ENCODE assay signal across 23 cellular contexts in genomic region chr2:20140321-20141055, GRCh38.
A peak's percentile ranks its signal among the peaks of the same experiment; 100 is the strongest.
DNase-seq lines count a peak whose midpoint lies in the region; ATAC-seq and TF ChIP-seq lines count a peak whose summit lies in the region.
"Had no signal": no experiment of that assay in that cellular context is flagged by ENCODE, and none has a peak within 500 bp of the region (broad histone marks: within the 10 kb centered on the region; RNA-seq: fewer than 3 reads in every experiment).

No MANE protein-coding gene starts in this region.

- H3K36me3 Mint-ChIP-seq in GM23338 (ENCODE audit: low read depth) = no peaks in the 10 kb centered on the region
- H3K36me3 Mint-ChIP-seq: brain, neural progenitor cell, WTC11 had no signal

- in situ Hi-C loops in ACHN (cut with HindIII; ENCODE audit: low pct_ligation_motif_present, low pct_unique_long_range_greater_than_20kb, low sequenced_read_pairs) = no loop called here

- DNase-seq in GM23338 (ENCODE audit: low spot score) (no peak), RWPE2 (ENCODE audit: low spot score) (peak; percentile 29), foreskin keratinocyte (no peak), DMS114 treated with DMSO at 0.1 percent for 48 hours (lab: John Stamatoyannopoulos, UW; ENCODE audit: unreplicated experiment) (no peak), ACHN (no peak)
- DNase-seq: activated CD4-positive, alpha-beta T cell treated with anti-CD3 and anti-CD28 coated beads, Interleukin-2, amount 10 ng/mL, durations not matched to agents 7 days and 5 days; activated naive CD4-positive, alpha-beta T cell; activated T-cell treated with anti-CD3 and anti-CD28 coated beads, Interleukin-2, amount 50 U/mL, for 72 hours; Caco-2; Kasumi-1; NCI-H2171; NCI-H510A treated with DMSO at 0.1 percent for 48 hours; SHP77 treated with DMSO at 0.1 percent for 48 hours had no signal

- H3K4me2 ChIP-seq in GM23338 = no peak overlapping the region
- H3K4me2 ChIP-seq: neural progenitor cell had no signal

- H3K4me1 Mint-ChIP-seq in GM23338 = peaks cover 29% of the 10 kb centered on the region
- H3K4me1 Mint-ChIP-seq: activated CD4-positive, alpha-beta T cell treated with anti-CD3 and anti-CD28 coated beads, Interleukin-2, amount 10 ng/mL, durations not matched to agents 7 days and 5 days had no signal

- no peaks in the 10 kb centered on the region for H4K20me1 ChIP-seq in GM23338 (replicated peaks; ENCODE audit: insufficient read depth)

- peaks cover 23% of the 10 kb centered on the region for H3K27me3 Mint-ChIP-seq in GM23338 (ENCODE audit: insufficient read depth, low read depth, poor library complexity)
- H3K27me3 Mint-ChIP-seq: activated CD4-positive, alpha-beta T cell treated with anti-CD3 and anti-CD28 coated beads, Interleukin-2, amount 10 ng/mL, durations not matched to agents 7 days and 5 days; brain; stimulated activated naive CD8-positive, alpha-beta T cell treated with anti-CD3 and anti-CD28 coated beads, Interleukin-15, Interleukin-2, amounts not matched to agents 100 ng/mL and 50 ng/mL, for 24 hours had no signal

- H3K27me3 ChIP-seq in GM23338 (ENCODE audit: insufficient read depth) (no peaks in the 10 kb centered on the region), RWPE2 (ENCODE audit: insufficient read depth, poor library complexity, severe bottlenecking) (no peaks in the 10 kb centered on the region), foreskin keratinocyte (no peaks in the 10 kb centered on the region)
- H3K27me3 ChIP-seq: heart right ventricle, neural progenitor cell, thyroid gland had no signal

- H3K9me3 Mint-ChIP-seq in GM23338 = no peaks in the 10 kb centered on the region
- H3K9me3 Mint-ChIP-seq: activated CD4-positive, alpha-beta T cell treated with anti-CD3 and anti-CD28 coated beads, Interleukin-2, amount 10 ng/mL, durations not matched to agents 7 days and 5 days; activated T-cell treated with anti-CD3 and anti-CD28 coated beads, Interleukin-2, amount 50 U/mL, for 72 hours; neural progenitor cell; stimulated activated naive CD8-positive, alpha-beta T cell treated with anti-CD3 and anti-CD28 coated beads, Interleukin-15, Interleukin-2, amounts not matched to agents 100 ng/mL and 50 ng/mL, for 24 hours; WTC11 had no signal

- TF ChIP-seq CTCF in GM23338 (conservative IDR thresholded peaks at IDR 0.05; ENCODE audit: low read depth in 2 of 2) = no peak
- TF ChIP-seq CTCF in RWPE2 (IDR thresholded peaks at IDR 0.05; ENCODE audit: poor library complexity, severe bottlenecking) = no peak
- TF ChIP-seq CTCF in foreskin keratinocyte (conservative IDR thresholded peaks at IDR 0.05) = no peak

- 0 out of 2 replicates have a peak overlapping the region, but pooled peaks have one; percentile 63 for H3K27ac Mint-ChIP-seq in GM23338
- H3K27ac Mint-ChIP-seq: activated CD4-positive, alpha-beta T cell treated with anti-CD3 and anti-CD28 coated beads, Interleukin-2, amount 10 ng/mL, durations not matched to agents 7 days and 5 days; activated T-cell treated with anti-CD3 and anti-CD28 coated beads, Interleukin-2, amount 50 U/mL, for 72 hours; stimulated activated naive CD8-positive, alpha-beta T cell treated with anti-CD3 and anti-CD28 coated beads, Interleukin-15, Interleukin-2, amounts not matched to agents 100 ng/mL and 50 ng/mL, for 24 hours; WTC11 had no signal

- H3K4me3 ChIP-seq in GM23338 (no peak overlapping the region), RWPE2 (ENCODE audit: severe bottlenecking) (no peak overlapping the region), skin epidermis (no peak overlapping the region)
- H3K4me3 ChIP-seq: heart right ventricle, lower lobe of right lung, neural progenitor cell, thyroid gland had no signal

- no peaks in the 10 kb centered on the region for H3K9me2 ChIP-seq in GM23338 (ENCODE audit: insufficient read depth)

- H3K79me2 ChIP-seq in GM23338 (replicated peaks; ENCODE audit: insufficient read depth) = no peaks in the 10 kb centered on the region

- H3K4me1 ChIP-seq in GM23338 (ENCODE audit: insufficient read depth) (peaks cover 15% of the 10 kb centered on the region; the same call in 1 of the 2 replicates), RWPE2 (ENCODE audit: insufficient read depth, poor library complexity, severe bottlenecking) (peaks cover 18% of the 10 kb centered on the region), foreskin keratinocyte (peaks cover 11% of the 10 kb centered on the region)
- H3K4me1 ChIP-seq: Caco-2, lower lobe of right lung had no signal

- no peaks in the 10 kb centered on the region for H3F3A ChIP-seq in GM23338 (replicated peaks; ENCODE audit: low read depth)

- H3K9me3 ChIP-seq in RWPE2 (ENCODE audit: severe bottlenecking) = no peaks in the 10 kb centered on the region
- H3K9me3 ChIP-seq: Caco-2, heart right ventricle, lower lobe of right lung, thyroid gland had no signal

- no peak overlapping the region for H3K4me3 Mint-ChIP-seq in GM23338
- H3K4me3 Mint-ChIP-seq: activated CD4-positive, alpha-beta T cell treated with anti-CD3 and anti-CD28 coated beads, Interleukin-2, amount 10 ng/mL, durations not matched to agents 7 days and 5 days; activated T-cell treated with anti-CD3 and anti-CD28 coated beads, Interleukin-2, amount 50 U/mL, for 72 hours; brain; neural progenitor cell; stimulated activated naive CD8-positive, alpha-beta T cell treated with anti-CD3 and anti-CD28 coated beads, Interleukin-15, Interleukin-2, amounts not matched to agents 100 ng/mL and 50 ng/mL, for 24 hours; WTC11 had no signal

- peak overlapping the region; percentile 56 for H2AFZ ChIP-seq in GM23338
- H2AFZ ChIP-seq: neural progenitor cell had no signal

- H3K27ac ChIP-seq in GM23338 (ENCODE audit: low read depth) = no peak overlapping the region
- peak overlapping the region; percentile 47 for H3K27ac ChIP-seq in RWPE2 (ENCODE audit: poor library complexity, severe bottlenecking)
- peak overlapping the region; percentile 13 for H3K27ac ChIP-seq in foreskin keratinocyte
- peak overlapping the region in 13 of 21 experiments; percentile 11 to 72 (median 31) for H3K27ac ChIP-seq in skin epidermis
- H3K27ac ChIP-seq: C4-2B, lower lobe of right lung, neural progenitor cell had no signal

- no peaks in the 10 kb centered on the region for H3K36me3 ChIP-seq in GM23338 (ENCODE audit: insufficient read depth)
- H3K36me3 ChIP-seq in RWPE2 (ENCODE audit: low read depth) = no peaks in the 10 kb centered on the region
- H3K36me3 ChIP-seq: heart right ventricle, lower lobe of right lung, neural progenitor cell, thyroid gland had no signal

- ATAC-seq in GM23338 (no peak), RWPE2 (ENCODE audit: low read depth) (no peak), foreskin keratinocyte (no peak), GM19324 (IDR thresholded peaks at IDR 0.05; ENCODE audit: low FRiP score, unreplicated experiment) (no peak)
- ATAC-seq: activated T-cell treated with anti-CD3 and anti-CD28 coated beads, Interleukin-2, amount 50 U/mL, for 72 hours; WTC11 had no signal

TF ChIP-seq in GM23338, 12 proteins besides CTCF, POLR2A, EP300 and RAD21 (continues in another document):
- TF ChIP-seq EZH2 (IDR thresholded peaks at IDR 0.05; ENCODE audit: low read depth, unreplicated experiment) = no peak
- TF ChIP-seq ZNF114 (CRISPR knock-in tag; IDR thresholded peaks at IDR 0.05) = no peak
- TF ChIP-seq NANOG (IDR thresholded peaks at IDR 0.05; ENCODE audit: borderline replicate concordance) = no peak
- no peak for TF ChIP-seq CREB1 (CRISPR knock-in tag; IDR thresholded peaks at IDR 0.05; ENCODE audit: low read depth)
- no peak for TF ChIP-seq JUNB (IDR thresholded peaks at IDR 0.05; ENCODE audit: unreplicated experiment)
